8 cellular contexts compared by ENCODE assay signal in genomic region chr1:227192163-227192562, GRCh38.
DNase-seq lines count a peak whose midpoint lies in the region; ATAC-seq, FAIRE-seq and TF ChIP-seq lines count a peak whose summit lies in the region.

No MANE protein-coding gene starts in this region.

- TF ChIP-seq CTCF in D721Med (IDR thresholded peaks at IDR 0.05; ENCODE audit: insufficient read depth, missing control alignments) (no peak), nephron progenitor cell (IDR thresholded peaks at IDR 0.05) (no peak)

- H3K4me1 Mint-ChIP-seq in nephron progenitor cell = no peaks in the 10 kb centered on the region

- FAIRE-seq in D721Med (lab: Jason Lieb, UNC) = peak; percentile 38

- no peak overlapping the region for H3K4me3 Mint-ChIP-seq in nephron progenitor cell

- DNase-seq in D721Med (ENCODE audit: insufficient read length, low spot score) (no peak), HS-5 (ENCODE audit: low read depth) (peak; percentile 87), brain pericyte (ENCODE audit: low read depth, low spot score) (peak; percentile 73), nephron progenitor cell (no peak), NCI-H748 treated with DMSO at 0.1 percent for 48 hours (lab: John Stamatoyannopoulos, UW) (no peak), SKM-1 treated with dmso at 0.1 percent for 144 hours (lab: John Stamatoyannopoulos, UW; ENCODE audit: unreplicated experiment) (no peak)

- ATAC-seq in GM21367 (IDR thresholded peaks at IDR 0.05; ENCODE audit: unreplicated experiment) (peak; percentile 56), GM18519 (IDR thresholded peaks at IDR 0.05; ENCODE audit: low FRiP score, unreplicated experiment) (no peak)

- H3K27ac Mint-ChIP-seq in nephron progenitor cell = peak overlapping the region; percentile 89

- no peaks in the 10 kb centered on the region for H3K9me3 Mint-ChIP-seq in nephron progenitor cell

- peaks cover 39% of the 10 kb centered on the region for H3K36me3 Mint-ChIP-seq in nephron progenitor cell (ENCODE audit: low read depth)

- no peaks in the 10 kb centered on the region for H3K27me3 Mint-ChIP-seq in nephron progenitor cell (ENCODE audit: low read depth, poor library complexity)

Comparison
In these comparisons a context has a peak if more than half of its experiments do, and no peak if none do; other contexts are left out.
1. DNase-seq: peak in HS-5 (single experiment) and brain pericyte (single experiment); none in D721Med (single experiment), nephron progenitor cell (single experiment), NCI-H748 treated with DMSO at 0.1 percent for 48 hours (single experiment) and SKM-1 treated with dmso at 0.1 percent for 144 hours (single experiment).